Comparison of ENCODE assay signal across 9 cellular contexts in the genomic region with DNA sequence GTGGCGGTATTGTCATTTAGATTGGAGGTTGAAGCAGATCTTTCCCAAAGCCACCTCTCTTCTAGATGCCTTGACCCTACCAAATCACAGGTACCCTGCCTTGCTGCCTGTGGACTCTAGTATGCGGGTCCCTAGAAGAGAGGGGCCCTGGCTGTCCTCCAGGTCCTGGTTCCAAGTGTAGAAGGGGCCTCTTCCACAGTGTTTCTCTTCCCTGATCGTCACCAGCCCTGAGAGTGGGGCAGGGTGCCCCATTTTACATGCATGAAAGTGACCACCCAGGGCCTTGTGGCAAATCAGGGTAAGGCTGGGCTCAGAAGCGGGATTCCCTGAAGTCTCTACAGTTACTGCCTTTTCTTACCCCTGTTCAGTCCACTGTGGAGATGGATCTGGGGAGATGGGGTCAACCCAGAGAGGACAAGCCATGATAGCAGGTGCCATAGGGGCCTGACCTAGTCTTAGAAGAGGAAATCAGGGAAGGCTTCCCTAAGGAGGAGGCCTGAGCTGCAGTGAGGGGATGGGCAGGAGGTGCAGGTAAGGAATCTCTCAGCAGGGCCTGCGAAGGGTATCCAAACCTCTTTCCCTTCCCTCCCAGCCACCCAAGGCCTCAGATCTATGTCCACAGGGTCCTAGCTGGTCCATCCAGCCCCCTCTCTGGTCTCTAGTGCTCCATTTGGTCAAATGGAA. TPM values are rescaled to one million over a fixed set of nuclear protein-coding genes. Genes with fewer than 3 reads are reported as not detected.
DNase-seq lines count a peak whose midpoint lies in the region; ATAC-seq and TF ChIP-seq lines count a peak whose summit lies in the region.
"Had no signal": no experiment of that assay in that cellular context is flagged by ENCODE, and none has a peak within 500 bp of the region (broad histone marks: within the 10 kb centered on the region; RNA-seq: fewer than 3 reads in every experiment).

No MANE protein-coding gene starts in this region.

- H3K4me3 ChIP-seq in GM23338 (peak overlapping the region; percentile 62), right cardiac atrium (ENCODE audit: low read length) (no peak overlapping the region)

- H3K27ac ChIP-seq in GM23338 (ENCODE audit: low read depth) (no peak overlapping the region), right cardiac atrium (ENCODE audit: low read length) (peak overlapping the region; percentile 30)

- peaks cover 21% of the 10 kb centered on the region for H3K27me3 ChIP-seq in GM23338 (ENCODE audit: insufficient read depth)
- no peaks in the 10 kb centered on the region for H3K27me3 ChIP-seq in right cardiac atrium (ENCODE audit: control insufficient read depth, insufficient read depth)

- H3K27ac Mint-ChIP-seq in GM23338 (no peak overlapping the region), activated B cell treated with CpG ODN at 0.5 μM for 24 hours (peak overlapping the region; percentile 92)
- H3K27ac Mint-ChIP-seq in stimulated activated effector memory CD8-positive, alpha-beta T cell treated with anti-CD3 and anti-CD28 coated beads, Interleukin-12 subunit alpha, Interleukin-12 subunit beta, amount 100 ng/mL, for 72 hours, result no peak overlapping the region

- ATAC-seq in GM23338 (no peak), activated B cell treated with CpG ODN at 0.5 μM for 24 hours (ENCODE audit: low read depth) (no peak), right cardiac atrium (no peak), GM19324 (IDR thresholded peaks at IDR 0.05; ENCODE audit: low FRiP score, unreplicated experiment) (no peak)
- no peak for ATAC-seq in stimulated activated effector memory CD8-positive, alpha-beta T cell treated with anti-CD3 and anti-CD28 coated beads, Interleukin-12 subunit alpha, Interleukin-12 subunit beta, amount 100 ng/mL, for 72 hours

- no peaks in the 10 kb centered on the region for H3K9me3 ChIP-seq in right cardiac atrium (ENCODE audit: control insufficient read depth, low read length)

- DNase-seq in GM23338 (ENCODE audit: low spot score), result no peak
- DNase-seq in activated B cell treated with CpG ODN at 0.5 μM for 24 hours, result no peak
- DNase-seq in right cardiac atrium, result peak in 1 of 3 donors; percentile 50
- no peak for DNase-seq in stimulated activated effector memory CD8-positive, alpha-beta T cell treated with anti-CD3 and anti-CD28 coated beads, Interleukin-12 subunit alpha, Interleukin-12 subunit beta, amount 100 ng/mL, for 72 hours (ENCODE audit: low spot score in 2 of 2)
- DNase-seq in occipital lobe (lab: John Stamatoyannopoulos, UW), result no peak
- DNase-seq in GM20000 (ENCODE audit: low spot score), result no peak
- DNase-seq: NCI-H1436 treated with DMSO at 0.1 percent for 48 hours; stimulated activated naive CD4-positive, alpha-beta T cell treated with Interleukin-2 at 50 U/mL for 16 hours had no signal

- H3K4me1 ChIP-seq in GM23338 (ENCODE audit: insufficient read depth) (no peaks in the 10 kb centered on the region; the same call in 1 of the 2 replicates), right cardiac atrium (ENCODE audit: control insufficient read depth, insufficient read depth, low read length) (no peaks in the 10 kb centered on the region)

- POLR2A ChIA-PET in activated B cell treated with CpG ODN at 0.5 μM for 24 hours (lab: Charles Lee), result interaction anchor here (0.5 to 7.9 kb wide), 13 partner anchors 8 to 799 kb away, joined by 3 to 193 read pairs (median 6); no protein-coding TSS in a partner anchor

- 92% methylated on average over 5 of the region's 5 CpGs for WGBS in right cardiac atrium

- H3K4me3 Mint-ChIP-seq in GM23338 (peak overlapping the region; percentile 72), activated B cell treated with CpG ODN at 0.5 μM for 24 hours (peak overlapping the region; percentile 79)
- H3K4me3 Mint-ChIP-seq in stimulated activated effector memory CD8-positive, alpha-beta T cell treated with anti-CD3 and anti-CD28 coated beads, Interleukin-12 subunit alpha, Interleukin-12 subunit beta, amount 100 ng/mL, for 72 hours, result peak overlapping the region; percentile 67

- H2AFZ ChIP-seq in GM23338, result peak overlapping the region; percentile 97; the same call in 1 of the 2 replicates

- no peak for TF ChIP-seq CTCF in GM23338 (conservative IDR thresholded peaks at IDR 0.05; ENCODE audit: low read depth in 2 of 2)
- no peak for TF ChIP-seq CTCF in activated B cell treated with CpG ODN at 0.5 μM for 24 hours (IDR thresholded peaks at IDR 0.05)
- no peak for TF ChIP-seq CTCF in GM20000 (IDR thresholded peaks at IDR 0.05; ENCODE audit: extremely low read depth, missing control alignments)

- CTCF ChIA-PET in activated B cell treated with CpG ODN at 0.5 μM for 24 hours (lab: Charles Lee), result interaction anchor here (0.8 to 6.6 kb wide), 5 partner anchors 9 to 73 kb away, joined by 3 to 62 read pairs (median 4); no protein-coding TSS in a partner anchor

- H3K27me3 Mint-ChIP-seq in GM23338 (ENCODE audit: insufficient read depth, low read depth, poor library complexity) (peaks cover 21% of the 10 kb centered on the region), activated B cell treated with CpG ODN at 0.5 μM for 24 hours (peaks cover 22% of the 10 kb centered on the region)

- no peaks in the 10 kb centered on the region for H3K79me2 ChIP-seq in GM23338 (replicated peaks; ENCODE audit: insufficient read depth)

- H3K9me3 Mint-ChIP-seq in GM23338, result no peaks in the 10 kb centered on the region
- no peaks in the 10 kb centered on the region for H3K9me3 Mint-ChIP-seq in activated B cell treated with CpG ODN at 0.5 μM for 24 hours
- no peaks in the 10 kb centered on the region for H3K9me3 Mint-ChIP-seq in stimulated activated effector memory CD8-positive, alpha-beta T cell treated with anti-CD3 and anti-CD28 coated beads, Interleukin-12 subunit alpha, Interleukin-12 subunit beta, amount 100 ng/mL, for 72 hours

- no peaks in the 10 kb centered on the region for H3K36me3 ChIP-seq in GM23338 (ENCODE audit: insufficient read depth)

- no peaks in the 10 kb centered on the region; the same call in 1 of the 2 replicates for H4K20me1 ChIP-seq in GM23338 (replicated peaks; ENCODE audit: insufficient read depth)

- peak overlapping the region; percentile 92; the same call in 1 of the 2 replicates for H3K4me2 ChIP-seq in GM23338

- intact Hi-C loops in activated B cell treated with CpG ODN at 0.5 μM for 24 hours (cut with micrococcal nuclease), result loop anchor here (1.0 to 10.0 kb wide), 10 partner anchors 29 to 981 kb away; a partner anchor contains a TSS
- intact Hi-C loops in right cardiac atrium (cut with DNase I), result no loop called here

- H3K9me2 ChIP-seq in GM23338 (ENCODE audit: insufficient read depth), result no peaks in the 10 kb centered on the region

- H3K36me3 Mint-ChIP-seq in GM23338 (ENCODE audit: low read depth) (no peaks in the 10 kb centered on the region), activated B cell treated with CpG ODN at 0.5 μM for 24 hours (ENCODE audit: low read depth) (peaks cover 4% of the 10 kb centered on the region)
- no peaks in the 10 kb centered on the region for H3K36me3 Mint-ChIP-seq in stimulated activated effector memory CD8-positive, alpha-beta T cell treated with anti-CD3 and anti-CD28 coated beads, Interleukin-12 subunit alpha, Interleukin-12 subunit beta, amount 100 ng/mL, for 72 hours

- H3F3A ChIP-seq in GM23338 (replicated peaks; ENCODE audit: low read depth), result 0 out of 2 replicates have a peak, but pooled peaks cover 3% of the 10 kb centered on the region

- H3K4me1 Mint-ChIP-seq in GM23338 (peaks cover 22% of the 10 kb centered on the region), activated B cell treated with CpG ODN at 0.5 μM for 24 hours (peaks cover 88% of the 10 kb centered on the region)
- H3K4me1 Mint-ChIP-seq in stimulated activated effector memory CD8-positive, alpha-beta T cell treated with anti-CD3 and anti-CD28 coated beads, Interleukin-12 subunit alpha, Interleukin-12 subunit beta, amount 100 ng/mL, for 72 hours, result peaks cover 38% of the 10 kb centered on the region

TF ChIP-seq in GM23338, 12 proteins besides CTCF, POLR2A, EP300 and RAD21 (continues in another document):
- TF ChIP-seq ZNF114 (CRISPR knock-in tag; IDR thresholded peaks at IDR 0.05), result no peak
- TF ChIP-seq, protein P1, sequence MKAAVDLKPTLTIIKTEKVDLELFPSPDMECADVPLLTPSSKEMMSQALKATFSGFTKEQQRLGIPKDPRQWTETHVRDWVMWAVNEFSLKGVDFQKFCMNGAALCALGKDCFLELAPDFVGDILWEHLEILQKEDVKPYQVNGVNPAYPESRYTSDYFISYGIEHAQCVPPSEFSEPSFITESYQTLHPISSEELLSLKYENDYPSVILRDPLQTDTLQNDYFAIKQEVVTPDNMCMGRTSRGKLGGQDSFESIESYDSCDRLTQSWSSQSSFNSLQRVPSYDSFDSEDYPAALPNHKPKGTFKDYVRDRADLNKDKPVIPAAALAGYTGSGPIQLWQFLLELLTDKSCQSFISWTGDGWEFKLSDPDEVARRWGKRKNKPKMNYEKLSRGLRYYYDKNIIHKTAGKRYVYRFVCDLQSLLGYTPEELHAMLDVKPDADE (IDR thresholded peaks at IDR 0.05), result no peak

RNA-seq across cellular contexts. Expression of a gene that starts 1.2 kb away (rescaled TPM):
- 0.42 and 0.89 TPM in 2 replicates for total RNA-seq in GM23338 (2014; rRNA removed; shearing (Covaris generic))
- polyA plus RNA-seq in GM23338 (2016; fragmentation: Nextera tagmentation; extraction: Ambion mirVana), result 0.52 and 0.58 TPM in 2 replicates
- 25.8 and 27.8 TPM in 2 replicates for total RNA-seq in activated B cell treated with CpG ODN at 0.5 μM for 24 hours
- total RNA-seq in right cardiac atrium, result 10 to 100 TPM; 27.7 to 49.9 (median 44.9) TPM
- polyA plus RNA-seq in right cardiac atrium, result 72.1 TPM
- total RNA-seq in occipital lobe, result 1.1 TPM

Comparison
In these comparisons a context has a peak if more than half of its experiments do, and no peak if none do; other contexts are left out.
1. RNA of a gene that starts 1.2 kb away (total RNA-seq): 27.7 to 49.9 TPM in right cardiac atrium and 25.8 to 27.8 TPM in activated B cell treated with CpG ODN at 0.5 μM for 24 hours; 1.1 TPM in occipital lobe (single experiment) and 0.42 to 0.89 TPM in GM23338; every median in the first group is over 10 times any median in the second.
2. Peak in every context shown above with its lines, with median percentiles within 50 percentile points of each other: H3K4me3 Mint-ChIP-seq.